Comparison of ENCODE assay signal across 10 cellular contexts in the genomic region with DNA sequence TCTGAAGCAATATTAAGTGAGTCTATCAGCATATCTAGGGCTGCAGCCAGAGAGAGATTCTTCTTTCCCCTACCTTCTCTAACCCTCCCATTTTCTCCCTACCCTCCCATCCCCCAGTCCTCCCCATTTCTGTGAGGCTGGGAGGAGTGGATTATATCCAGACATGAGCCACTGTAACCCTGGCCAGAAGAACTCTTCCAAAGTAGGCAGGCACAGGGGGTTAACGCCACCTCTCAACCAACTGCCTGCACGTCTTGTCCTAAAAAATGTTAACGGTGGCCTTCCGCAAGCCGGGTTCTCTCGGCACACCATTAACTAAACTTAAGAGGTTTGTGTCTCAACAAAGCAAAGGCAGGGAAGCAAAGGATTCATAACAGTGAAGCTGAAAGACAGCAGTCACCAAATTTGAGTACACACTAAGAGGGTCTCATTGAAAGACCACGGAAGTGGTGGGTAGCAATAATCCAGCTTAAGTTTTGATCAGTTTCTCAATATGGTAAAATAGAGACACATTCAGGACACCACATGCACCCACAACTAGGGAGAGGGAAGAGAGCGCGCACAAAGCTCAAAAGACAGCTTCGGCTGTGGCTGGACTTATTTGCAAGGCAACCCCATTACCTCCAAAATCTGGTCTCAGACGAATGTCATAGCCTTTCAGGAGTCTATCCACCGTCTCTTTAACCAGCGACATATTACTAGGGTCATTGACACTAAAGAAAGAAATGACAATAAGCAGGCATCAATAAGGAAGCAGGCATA. TPM values are rescaled to one million over a fixed set of nuclear protein-coding genes. Genes with fewer than 3 reads are reported as not detected.
DNase-seq lines count a peak whose midpoint lies in the region; ATAC-seq lines count a peak whose summit lies in the region.
"Had no signal": no experiment of that assay in that cellular context is flagged by ENCODE, and none has a peak within 500 bp of the region (broad histone marks: within the 10 kb centered on the region; RNA-seq: fewer than 3 reads in every experiment).

No MANE protein-coding gene starts in this region.

- H3K4me1 Mint-ChIP-seq in activated CD4-positive, alpha-beta T cell treated with anti-CD3 and anti-CD28 coated beads, Interleukin-2, amount 10 ng/mL, durations not matched to agents 24 days and 14 days, result peaks cover 9% of the 10 kb centered on the region
- peaks cover 29% of the 10 kb centered on the region for H3K4me1 Mint-ChIP-seq in stimulated activated naive CD8-positive, alpha-beta T cell treated with anti-CD3 and anti-CD28 coated beads, Interleukin-15, amount 100 ng/mL, for 72 hours

- H3K9me3 Mint-ChIP-seq in activated CD4-positive, alpha-beta T cell treated with anti-CD3 and anti-CD28 coated beads, Interleukin-2, amount 10 ng/mL, durations not matched to agents 24 days and 14 days, result no peaks in the 10 kb centered on the region
- H3K9me3 Mint-ChIP-seq in stimulated activated naive CD8-positive, alpha-beta T cell treated with anti-CD3 and anti-CD28 coated beads, Interleukin-15, amount 100 ng/mL, for 72 hours, result peaks cover 0 to 4% of the 10 kb centered on the region in 2 donors

- no peaks in the 10 kb centered on the region for H3K9me3 ChIP-seq in endocrine pancreas (ENCODE audit: control insufficient read depth, low read length)

- peak; percentile 12 for ATAC-seq in HG03354 (IDR thresholded peaks at IDR 0.05; ENCODE audit: poor library complexity, severe bottlenecking, unreplicated experiment)
- peak; percentile 9 for ATAC-seq in stimulated activated naive CD8-positive, alpha-beta T cell treated with anti-CD3 and anti-CD28 coated beads, Interleukin-15, amount 100 ng/mL, for 72 hours

- H3K9ac ChIP-seq in endocrine pancreas (ENCODE audit: control insufficient read depth, insufficient read depth, low read length), result no peak overlapping the region

- no peak overlapping the region for H3K27ac Mint-ChIP-seq in activated CD4-positive, alpha-beta T cell treated with anti-CD3 and anti-CD28 coated beads, Interleukin-2, amount 10 ng/mL, durations not matched to agents 24 days and 14 days
- H3K27ac Mint-ChIP-seq in stimulated activated naive CD8-positive, alpha-beta T cell treated with anti-CD3 and anti-CD28 coated beads, Interleukin-15, amount 100 ng/mL, for 72 hours, result no peak overlapping the region

- H3K27me3 Mint-ChIP-seq in activated CD4-positive, alpha-beta T cell treated with anti-CD3 and anti-CD28 coated beads, Interleukin-2, amount 10 ng/mL, durations not matched to agents 24 days and 14 days, result peaks cover 59% of the 10 kb centered on the region
- H3K27me3 Mint-ChIP-seq in stimulated activated naive CD8-positive, alpha-beta T cell treated with anti-CD3 and anti-CD28 coated beads, Interleukin-15, amount 100 ng/mL, for 72 hours, result peaks cover 68% of the 10 kb centered on the region

- H3K36me3 Mint-ChIP-seq in activated CD4-positive, alpha-beta T cell treated with anti-CD3 and anti-CD28 coated beads, Interleukin-2, amount 10 ng/mL, durations not matched to agents 24 days and 14 days (ENCODE audit: low read depth), result no peaks in the 10 kb centered on the region

- peaks cover 3% of the 10 kb centered on the region for H3K27me3 ChIP-seq in endocrine pancreas (ENCODE audit: control insufficient read depth, insufficient read depth, low read length)

- no peaks in the 10 kb centered on the region for H3K4me1 ChIP-seq in endocrine pancreas (ENCODE audit: control insufficient read depth, insufficient read depth, low read length)

- peak overlapping the region; percentile 66 for H3K4me3 ChIP-seq in endocrine pancreas (ENCODE audit: control insufficient read depth, insufficient read depth, low read length)
- H3K4me3 ChIP-seq: lung had no signal

- H3K4me3 Mint-ChIP-seq in activated CD4-positive, alpha-beta T cell treated with anti-CD3 and anti-CD28 coated beads, Interleukin-2, amount 10 ng/mL, durations not matched to agents 24 days and 14 days, result peak overlapping the region; percentile 83
- H3K4me3 Mint-ChIP-seq in stimulated activated naive CD8-positive, alpha-beta T cell treated with anti-CD3 and anti-CD28 coated beads, Interleukin-15, amount 100 ng/mL, for 72 hours, result peak overlapping the region; percentile 72 to 84

- no peaks in the 10 kb centered on the region for H3K36me3 ChIP-seq in endocrine pancreas (ENCODE audit: control insufficient read depth, insufficient read depth, low read length)

- DNase-seq in activated CD4-positive, alpha-beta T cell treated with anti-CD3 and anti-CD28 coated beads, Interleukin-2, amount 10 ng/mL, durations not matched to agents 24 days and 14 days, result peak; percentile 53
- no peak for DNase-seq in activated CD4-positive, alpha-beta T cell treated with anti-CD3 and anti-CD28 coated beads, Interleukin-2, amount 50 U/mL, for 48 hours
- no peak for DNase-seq in stimulated activated naive CD8-positive, alpha-beta T cell treated with anti-CD3 and anti-CD28 coated beads, Interleukin-15, amount 100 ng/mL, for 72 hours
- no peak for DNase-seq in DMS153 treated with DMSO at 0.1 percent for 48 hours (lab: John Stamatoyannopoulos, UW; ENCODE audit: unreplicated experiment)
- no peak for DNase-seq in UCSD-AML1 (lab: John Stamatoyannopoulos, UW; ENCODE audit: unreplicated experiment)
- DNase-seq in stimulated activated naive CD4-positive, alpha-beta T cell (lab: John Stamatoyannopoulos, UW), result no peak

- intact Hi-C loops in activated CD4-positive, alpha-beta T cell treated with anti-CD3 and anti-CD28 coated beads, Interleukin-2, amount 10 ng/mL, durations not matched to agents 24 days and 14 days (cut with micrococcal nuclease), result loop anchor here (2.0 to 10.0 kb wide), 4 partner anchors 1041 to 1863 kb away; no protein-coding TSS in a partner anchor

RNA-seq across cellular contexts. Expression of a gene that starts 0.6 kb away (rescaled TPM):
- total RNA-seq in activated CD4-positive, alpha-beta T cell treated with anti-CD3 and anti-CD28 coated beads, Interleukin-2, amount 10 ng/mL, durations not matched to agents 24 days and 14 days, result not detected in 2 replicates
- total RNA-seq: T-helper 1 cell treated with Interleukin-12 subunit alpha and Interleukin-12 subunit beta and Interleukin-4 antibody, amounts not matched to agents 30 ng/mL and 1 ng/mL, for 36 hours had no signal
